ENCODE assay signal across 11 cellular contexts in genomic region chr5:132656774-132657355, GRCh38. TPM values are rescaled to one million over a fixed set of nuclear protein-coding genes. Genes with fewer than 3 reads are reported as not detected.
A peak's percentile ranks its signal among the peaks of the same experiment; 100 is the strongest.
DNase-seq lines count a peak whose midpoint lies in the region; ATAC-seq and TF ChIP-seq lines count a peak whose summit lies in the region.
"Had no signal": no experiment of that assay in that cellular context is flagged by ENCODE, and none has a peak within 500 bp of the region (broad histone marks: within the 10 kb centered on the region; RNA-seq: fewer than 3 reads in every experiment).

No MANE protein-coding gene starts in this region.

- H3K9me3 ChIP-seq in gastrocnemius medialis = no peaks in the 10 kb centered on the region

- H3K4me3 Mint-ChIP-seq in Calu3 (ENCODE audit: low read depth, unreplicated experiment) = peak overlapping the region; percentile 43

- DNase-seq in Calu3 (no peak), fibroblast of the aortic adventitia (ENCODE audit: low read depth) (no peak), gastrocnemius medialis (no peak), GDM1 (lab: John Stamatoyannopoulos, UW) (no peak), NCI-H1436 (lab: John Stamatoyannopoulos, UW) (no peak), C1 segment of cervical spinal cord (lab: John Stamatoyannopoulos, UW) (no peak), cerebellum (ENCODE audit: low spot score) (no peak)
- DNase-seq: left colon, NCI-H345 had no signal

- peaks cover 35% of the 10 kb centered on the region for H3K27me3 Mint-ChIP-seq in Calu3 (ENCODE audit: unreplicated experiment)

- H3K9me3 Mint-ChIP-seq in Calu3 (ENCODE audit: low read depth, unreplicated experiment) = no peaks in the 10 kb centered on the region

- CTCF ChIA-PET in Calu3 (lab: Charles Lee) = no interaction called here

- peaks cover 0 to 10% of the 10 kb centered on the region in 2 donors for H3K4me1 ChIP-seq in gastrocnemius medialis

- H3K36me3 Mint-ChIP-seq in Calu3 (ENCODE audit: insufficient read depth, unreplicated experiment) = no peaks in the 10 kb centered on the region

- no peaks in the 10 kb centered on the region for H3K4me1 Mint-ChIP-seq in Calu3 (ENCODE audit: low read depth, unreplicated experiment)

- no TSS peak for BruUV-seq in Calu3 (replicated peaks; lab: Mats Ljungman, UMichigan)

- in situ Hi-C loops in gastrocnemius medialis (cut with MboI; ENCODE audit: low sequenced_read_pairs in 4 of 4) = no loop called here

- H3K27ac ChIP-seq in gastrocnemius medialis = no peak overlapping the region

- H3K4me3 ChIP-seq in WI38 (ENCODE audit: low read depth, low read length) (peak overlapping the region; percentile 31), fibroblast of the aortic adventitia (ENCODE audit: low read depth, low read length) (peak overlapping the region; percentile 56), gastrocnemius medialis (peak overlapping the region in 3 of 4 donors; percentile 32 to 47 (median 36))

- no peak for ATAC-seq in gastrocnemius medialis
- ATAC-seq: left colon had no signal

- H3K27ac Mint-ChIP-seq in Calu3 (ENCODE audit: unreplicated experiment) = no peak overlapping the region

- no peak for TF ChIP-seq POLR2A in gastrocnemius medialis (IDR thresholded peaks at IDR 0.05)

- H3K36me3 ChIP-seq in gastrocnemius medialis = no peaks in the 10 kb centered on the region

- TF ChIP-seq CTCF in Calu3 (IDR thresholded peaks at IDR 0.05; ENCODE audit: unreplicated experiment) = no peak
- TF ChIP-seq CTCF in WI38 (IDR thresholded peaks at IDR 0.05; ENCODE audit: low read depth, low read length) = no peak
- TF ChIP-seq CTCF in fibroblast of the aortic adventitia (IDR thresholded peaks at IDR 0.05; ENCODE audit: insufficient read depth, low read length) = no peak
- no peak for TF ChIP-seq CTCF in gastrocnemius medialis (IDR thresholded peaks at IDR 0.05 in 4 of 5, conservative IDR thresholded peaks at IDR 0.05 in 1 of 5)

- peaks cover 21 to 35% (median 27%) of the 10 kb centered on the region in 3 donors for H3K27me3 ChIP-seq in gastrocnemius medialis

- intact Hi-C loops in Calu3 (cut with micrococcal nuclease; ENCODE audit: unreplicated experiment) = no loop called here
- intact Hi-C loops in gastrocnemius medialis (cut with DNase I; ENCODE audit: low total_unique reads) = loop anchor here (5.0 kb wide), 1 partner anchor 165 kb away; no protein-coding TSS in a partner anchor

RNA-seq across cellular contexts. Expression of gene IL13, which starts 1.1 kb away (rescaled TPM):
- total RNA-seq in Calu3 (2022) (not detected in 2 replicates), fibroblast of the aortic adventitia (ENCODE audit: low replicate concordance) (not detected in 2 replicates), gastrocnemius medialis (not detected), cerebellum (not detected)
- total RNA-seq: left colon, SK-MEL-5 had no signal

RNA-seq across cellular contexts. Expression of gene IL4, which starts 16.9 kb away (rescaled TPM):
- not detected in 2 replicates for total RNA-seq in Calu3 (2022)
- total RNA-seq in fibroblast of the aortic adventitia (ENCODE audit: low replicate concordance) = 0.36 TPM in 1 of 2 replicates, not detected in the other
- total RNA-seq in gastrocnemius medialis = not detected
- not detected for total RNA-seq in cerebellum
- total RNA-seq: left colon, SK-MEL-5 had no signal
